In the genomic region with DNA sequence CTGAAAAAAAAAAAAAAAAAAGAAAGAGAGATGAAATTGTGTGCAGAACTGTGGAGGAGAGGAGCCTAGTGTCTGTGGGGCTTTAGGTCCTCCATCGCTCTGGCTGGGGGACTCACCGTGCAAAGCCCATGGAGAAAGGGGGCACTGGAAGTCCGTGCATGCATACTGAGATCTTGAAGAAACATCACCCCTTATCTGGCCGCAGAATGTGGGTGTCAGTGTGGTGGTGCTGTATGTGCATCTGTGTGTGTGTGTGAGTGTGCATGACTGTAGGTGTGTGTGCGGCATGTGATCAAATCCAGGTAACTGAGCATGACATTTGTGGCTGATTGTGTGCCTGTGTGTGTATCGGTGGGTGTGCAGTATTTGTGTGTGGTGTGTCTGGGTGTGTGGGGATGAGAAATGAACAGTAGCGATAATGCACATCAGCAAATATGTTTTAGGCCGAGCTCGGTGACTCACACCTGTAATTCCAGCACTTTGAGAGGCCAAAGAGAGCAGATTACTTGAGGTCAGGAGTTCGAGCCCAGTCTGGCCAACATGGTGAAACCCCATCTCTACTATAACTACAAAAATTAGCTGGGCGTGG, we compare ENCODE assay signal across 25 cellular contexts. TPM values are rescaled to one million over a fixed set of nuclear protein-coding genes. Genes with fewer than 3 reads are reported as not detected.
"Had no signal": no experiment of that assay in that cellular context is flagged by ENCODE, and none has a peak within 500 bp of the region (broad histone marks: within the 10 kb centered on the region; RNA-seq: fewer than 3 reads in every experiment).

No MANE protein-coding gene starts in this region.

- DNase-seq: activated CD4-positive, alpha-beta T cell treated with anti-CD3 and anti-CD28 coated beads for 4 hours; activated CD4-positive, alpha-beta T cell treated with anti-CD3 and anti-CD28 coated beads, Interleukin-2, amount 50 U/mL, for 48 hours; activated CD4-positive, CD25-positive, alpha-beta regulatory T cell; activated CD8-positive, alpha-beta memory T cell treated with anti-CD3 and anti-CD28 coated beads for 24 hours; activated naive CD8-positive, alpha-beta T cell treated with anti-CD3 and anti-CD28 coated beads, Interleukin-2, amount 50 U/mL, for 24 hours; amygdala; caudate nucleus; cortex of kidney; islet precursor cell; midbrain; naive thymus-derived CD8-positive, alpha-beta T cell; stimulated activated CD4-positive, alpha-beta T cell treated with anti-CD3 and anti-CD28 coated beads, Interleukin-4, amount 100 ng/mL, for 1 hour; stimulated activated naive CD8-positive, alpha-beta T cell treated with anti-CD3 and anti-CD28 coated beads, Interleukin-15, Interleukin-2, amounts not matched to agents 100 U/mL and 50 U/mL, for 24 hours; T-cell had no signal

- H3K9me3 ChIP-seq: gastroesophageal sphincter, right atrium auricular region, thoracic aorta, vagina had no signal

- H3K4me1 ChIP-seq: gastroesophageal sphincter, right atrium auricular region, vagina had no signal

- H3K4me2 ChIP-seq: hepatocyte had no signal

- H3K4me1 Mint-ChIP-seq: activated naive CD4-positive, alpha-beta T cell treated with anti-CD3 and anti-CD28 coated beads, Interleukin-2, amount 50 U/mL, for 24 hours; activated naive CD8-positive, alpha-beta T cell treated with anti-CD3 and anti-CD28 coated beads, Interleukin-2, amount 50 U/mL, for 24 hours; naive thymus-derived CD8-positive, alpha-beta T cell; neural crest cell; T-cell had no signal

- H3K27ac ChIP-seq: gastroesophageal sphincter, hepatocyte, right atrium auricular region, thoracic aorta, vagina had no signal

- H3K27ac Mint-ChIP-seq: activated naive CD4-positive, alpha-beta T cell treated with anti-CD3 and anti-CD28 coated beads, Interleukin-2, amount 50 U/mL, for 24 hours; activated naive CD8-positive, alpha-beta T cell treated with anti-CD3 and anti-CD28 coated beads, Interleukin-2, amount 50 U/mL, for 24 hours; naive thymus-derived CD8-positive, alpha-beta T cell; T-cell had no signal

- H3K36me3 ChIP-seq: gastroesophageal sphincter, right atrium auricular region, thoracic aorta, vagina had no signal

- H2AFZ ChIP-seq: hepatocyte had no signal

- H3K4me3 ChIP-seq: gastroesophageal sphincter, hepatocyte, right atrium auricular region, thoracic aorta, vagina had no signal

- H3K27me3 ChIP-seq: gastroesophageal sphincter, hepatocyte, right atrium auricular region, vagina had no signal

- FAIRE-seq: endothelial cell of umbilical vein had no signal

- ATAC-seq: activated naive CD8-positive, alpha-beta T cell treated with anti-CD3 and anti-CD28 coated beads, Interleukin-2, amount 50 U/mL, for 24 hours; gastroesophageal sphincter; naive thymus-derived CD8-positive, alpha-beta T cell; stimulated activated naive CD8-positive, alpha-beta T cell treated with anti-CD3 and anti-CD28 coated beads, Interleukin-15, Interleukin-2, amounts not matched to agents 100 U/mL and 50 U/mL, for 24 hours; T-cell had no signal

- H3K9me3 Mint-ChIP-seq: activated naive CD4-positive, alpha-beta T cell treated with anti-CD3 and anti-CD28 coated beads, Interleukin-2, amount 50 U/mL, for 24 hours had no signal

- H3K36me3 Mint-ChIP-seq: activated naive CD4-positive, alpha-beta T cell treated with anti-CD3 and anti-CD28 coated beads, Interleukin-2, amount 50 U/mL, for 24 hours; T-cell had no signal

- H3K79me2 ChIP-seq: hepatocyte had no signal

- H3K4me3 Mint-ChIP-seq: activated naive CD4-positive, alpha-beta T cell treated with anti-CD3 and anti-CD28 coated beads, Interleukin-2, amount 50 U/mL, for 24 hours; activated naive CD8-positive, alpha-beta T cell treated with anti-CD3 and anti-CD28 coated beads, Interleukin-2, amount 50 U/mL, for 24 hours; naive thymus-derived CD8-positive, alpha-beta T cell; neural crest cell; T-cell had no signal

- H3K27me3 Mint-ChIP-seq: activated naive CD4-positive, alpha-beta T cell treated with anti-CD3 and anti-CD28 coated beads, Interleukin-2, amount 50 U/mL, for 24 hours had no signal

RNA-seq across cellular contexts. Expression of gene CLDN3, which starts 8.8 kb away (rescaled TPM):
- total RNA-seq: fibroblast of lung; fibroblast of villous mesenchyme; naive thymus-derived CD8-positive, alpha-beta T cell; right atrium auricular region; T-helper 2 cell treated with Interferon-gamma antibody and Interleukin-4, amounts not matched to agents 100 ng/mL and 5 ng/mL, for 36 hours; thoracic aorta; vagina had no signal
- polyA plus RNA-seq: fibroblast of lung; naive thymus-derived CD8-positive, alpha-beta T cell had no signal

RNA-seq across cellular contexts. Expression of gene CLDN4, which starts 51.9 kb away (rescaled TPM):
- total RNA-seq: T-helper 2 cell treated with Interferon-gamma antibody and Interleukin-4, amounts not matched to agents 100 ng/mL and 5 ng/mL, for 36 hours had no signal
